Comparison of ENCODE assay signal across 8 cellular contexts in genomic region chr15:60396964-60397771, GRCh38. TPM values are rescaled to one million over a fixed set of nuclear protein-coding genes. Genes with fewer than 3 reads are reported as not detected.
A peak's percentile ranks its signal among the peaks of the same experiment; 100 is the strongest.
DNase-seq lines count a peak whose midpoint lies in the region; ATAC-seq and TF ChIP-seq lines count a peak whose summit lies in the region.

No MANE protein-coding gene starts in this region.

- H3K27me3 ChIP-seq in foreskin keratinocyte (no peaks in the 10 kb centered on the region), ovary (no peaks in the 10 kb centered on the region)

- WGBS in ovary, 3 donors: 1 to 2% (median 2%) methylated on average over 21 to 37 of the region's 37 CpGs

- H3K4me3 ChIP-seq in ovary: peak overlapping the region; percentile 94

- intact Hi-C loops in ovary (cut with DNase I): no loop called here

- H3K9me3 ChIP-seq in ovary: no peaks in the 10 kb centered on the region

- peak overlapping the region; percentile 79 for H3K27ac Mint-ChIP-seq in activated T-helper 17 cell treated with anti-CD3 and anti-CD28 coated beads, Interleukin-2, amount 50 U/mL, for 72 hours

- no peaks in the 10 kb centered on the region for H3K9me3 Mint-ChIP-seq in activated T-helper 17 cell treated with anti-CD3 and anti-CD28 coated beads, Interleukin-2, amount 50 U/mL, for 72 hours

- peaks cover 15% of the 10 kb centered on the region for H3K4me1 ChIP-seq in foreskin keratinocyte
- H3K4me1 ChIP-seq in ovary (ENCODE audit: insufficient read depth): peaks cover 12% of the 10 kb centered on the region

- H3K27ac ChIP-seq in foreskin keratinocyte (peak overlapping the region; percentile 99), ovary (peak overlapping the region; percentile 86 to 94)

- H3K4me1 Mint-ChIP-seq in activated T-helper 17 cell treated with anti-CD3 and anti-CD28 coated beads, Interleukin-2, amount 50 U/mL, for 72 hours: peaks cover 32% of the 10 kb centered on the region

- TF ChIP-seq CTCF in foreskin keratinocyte (conservative IDR thresholded peaks at IDR 0.05): no peak
- no peak for TF ChIP-seq CTCF in ovary (IDR thresholded peaks at IDR 0.05)

- no peak for TF ChIP-seq EP300 in ovary (IDR thresholded peaks at IDR 0.05)

- peak; percentile 19 for TF ChIP-seq POLR2A in ovary (IDR thresholded peaks at IDR 0.05)

- no peaks in the 10 kb centered on the region for H3K27me3 Mint-ChIP-seq in activated T-helper 17 cell treated with anti-CD3 and anti-CD28 coated beads, Interleukin-2, amount 50 U/mL, for 72 hours

- peaks cover 44% of the 10 kb centered on the region for H3K36me3 Mint-ChIP-seq in activated T-helper 17 cell treated with anti-CD3 and anti-CD28 coated beads, Interleukin-2, amount 50 U/mL, for 72 hours (ENCODE audit: low read depth)

- peak overlapping the region; percentile 79 for H3K4me3 Mint-ChIP-seq in activated T-helper 17 cell treated with anti-CD3 and anti-CD28 coated beads, Interleukin-2, amount 50 U/mL, for 72 hours

- no peaks in the 10 kb centered on the region for H3K36me3 ChIP-seq in ovary

- ATAC-seq in GM18873 (IDR thresholded peaks at IDR 0.05; ENCODE audit: low FRiP score, unreplicated experiment) (peak; percentile 57), HG03066 (IDR thresholded peaks at IDR 0.05; ENCODE audit: low read depth, unreplicated experiment) (peak; percentile 67), foreskin keratinocyte (peak; percentile 4)
- peak; percentile 76 for ATAC-seq in activated T-helper 17 cell treated with anti-CD3 and anti-CD28 coated beads, Interleukin-2, amount 50 U/mL, for 72 hours (replicated peaks)

- DNase-seq in AG20443 (ENCODE audit: low spot score): peak; percentile 57
- peak; percentile 85 for DNase-seq in OCI-M1 (lab: John Stamatoyannopoulos, UW)
- DNase-seq in foreskin keratinocyte: peak in 1 of 2 donors; percentile 60
- DNase-seq in ovary: peak; percentile 40 to 71 (median 61)
- DNase-seq in NCI-H187 (lab: John Stamatoyannopoulos, UW): no peak

RNA-seq across cellular contexts. Expression of gene ANXA2, which starts 0.6 kb away (rescaled TPM):
- total RNA-seq in activated T-helper 17 cell treated with anti-CD3 and anti-CD28 coated beads, Interleukin-2, amount 50 U/mL, for 72 hours: 100 to 1,000 TPM; 120 to 420 TPM
- 7,195 and 7,994 TPM in 2 replicates for total RNA-seq in foreskin keratinocyte
- polyA plus RNA-seq in foreskin keratinocyte: 7,399 and 7,770 TPM in 2 replicates
- 100 to 1,000 TPM; 118 to 436 (median 237) TPM for total RNA-seq in ovary
- 100 to 1,000 TPM; 219 to 910 TPM for polyA plus RNA-seq in ovary

Comparison
In these comparisons a context has a peak if more than half of its experiments do, and no peak if none do; other contexts are left out.
1. DNase-seq: peak in AG20443 (single experiment), OCI-M1 (single experiment) and ovary (5 of 5); none in NCI-H187 (0 of 2).
2. ATAC-seq: peak in every context shown above with its lines; median percentile 76 in activated T-helper 17 cell treated with anti-CD3 and anti-CD28 coated beads, Interleukin-2, amount 50 U/mL, for 72 hours; 67 in HG03066; 57 in GM18873; 4 in foreskin keratinocyte.
3. RNA of gene ANXA2, which starts 0.6 kb away (total RNA-seq): 7,195 to 7,994 TPM in foreskin keratinocyte; 120 to 420 TPM in activated T-helper 17 cell treated with anti-CD3 and anti-CD28 coated beads, Interleukin-2, amount 50 U/mL, for 72 hours and 118 to 436 TPM in ovary; every median in the first group is over 10 times any median in the second.